ENCODE assay signal across 16 cellular contexts in the genomic region with DNA sequence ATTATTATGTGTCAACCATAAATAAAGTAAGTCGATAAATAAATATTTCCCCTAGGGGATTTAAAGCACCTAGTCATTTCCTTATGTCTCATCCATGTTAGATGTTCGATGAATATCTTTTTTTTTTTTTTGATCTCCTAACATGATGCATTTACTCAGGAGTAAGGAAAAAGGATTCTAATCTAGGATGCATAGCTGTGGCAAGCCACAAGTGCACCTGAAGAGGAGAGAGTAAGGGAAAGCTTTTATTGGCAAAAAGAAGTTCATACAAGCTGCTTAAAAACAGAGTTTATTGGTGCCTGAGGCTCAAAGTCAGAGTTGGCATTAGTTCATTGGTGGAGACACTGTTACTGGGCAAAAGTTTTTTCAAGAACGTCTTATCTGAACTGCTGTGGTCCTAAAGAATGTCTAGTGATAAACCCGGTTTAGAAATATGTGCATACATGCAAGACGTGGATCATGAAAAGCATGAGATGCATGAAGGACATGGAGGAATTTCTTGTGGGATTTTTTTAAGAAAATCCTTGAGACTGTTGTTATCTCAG. TPM values are rescaled to one million over a fixed set of nuclear protein-coding genes. Genes with fewer than 3 reads are reported as not detected.
DNase-seq lines count a peak whose midpoint lies in the region; ATAC-seq, FAIRE-seq and TF ChIP-seq lines count a peak whose summit lies in the region.
"Had no signal": no experiment of that assay in that cellular context is flagged by ENCODE, and none has a peak within 500 bp of the region (broad histone marks: within the 10 kb centered on the region; RNA-seq: fewer than 3 reads in every experiment).

No MANE protein-coding gene starts in this region.

- H3K4me3 Mint-ChIP-seq in stimulated activated effector memory CD8-positive, alpha-beta T cell treated with anti-CD3 and anti-CD28 coated beads, Interleukin-12 subunit alpha, Interleukin-12 subunit beta, amount 100 ng/mL, for 72 hours, result no peak overlapping the region
- H3K4me3 Mint-ChIP-seq: CD8-positive, alpha-beta memory T cell had no signal

- H3K36me3 Mint-ChIP-seq in stimulated activated effector memory CD8-positive, alpha-beta T cell treated with anti-CD3 and anti-CD28 coated beads, Interleukin-12 subunit alpha, Interleukin-12 subunit beta, amount 100 ng/mL, for 72 hours, result no peaks in the 10 kb centered on the region

- FAIRE-seq in keratinocyte (lab: Jason Lieb, UNC), result no peak
- FAIRE-seq: HepG2 had no signal

- no peak overlapping the region for H3K27ac Mint-ChIP-seq in stimulated activated effector memory CD8-positive, alpha-beta T cell treated with anti-CD3 and anti-CD28 coated beads, Interleukin-12 subunit alpha, Interleukin-12 subunit beta, amount 100 ng/mL, for 72 hours

- dilution Hi-C loops in keratinocyte (cut with MboI; ENCODE audit: extremely low pct_ligation_motif_present, low sequenced_read_pairs), result no loop called here

- no peaks in the 10 kb centered on the region for H3K36me3 ChIP-seq in keratinocyte (ENCODE audit: control insufficient read depth in 2 of 2, extremely low read depth in 1 of 2, insufficient read depth in 2 of 2, low read length in 2 of 2)

- peaks cover 4% of the 10 kb centered on the region for H3K9me3 Mint-ChIP-seq in stimulated activated effector memory CD8-positive, alpha-beta T cell treated with anti-CD3 and anti-CD28 coated beads, Interleukin-12 subunit alpha, Interleukin-12 subunit beta, amount 100 ng/mL, for 72 hours

- H3K27me3 ChIP-seq in keratinocyte (ENCODE audit: control insufficient read depth, extremely low read depth, insufficient read depth, low read length), result no peaks in the 10 kb centered on the region

- no peak overlapping the region for H2AFZ ChIP-seq in keratinocyte (ENCODE audit: control insufficient read depth, low read length)

- H3K27ac ChIP-seq in epithelial cell of prostate, result peak overlapping the region; percentile 39
- H3K27ac ChIP-seq in keratinocyte (ENCODE audit: control insufficient read depth, insufficient read depth, low read length), result peak overlapping the region; percentile 3

- H3K9me3 ChIP-seq in keratinocyte (ENCODE audit: control insufficient read depth, low read depth, low read length), result no peaks in the 10 kb centered on the region

- no peak overlapping the region for H3K9ac ChIP-seq in keratinocyte (ENCODE audit: control insufficient read depth, extremely low read depth, insufficient read depth, low read length)

- DNase-seq in HCEC 1CT (peak; percentile 22), amniotic epithelial cell (ENCODE audit: low read depth) (peak; percentile 100), epithelial cell of prostate (ENCODE audit: low read depth, low spot score) (peak; percentile 29), keratinocyte (ENCODE audit: low read depth, low spot score) (peak; percentile 33), KG1 (lab: John Stamatoyannopoulos, UW) (no peak), NCI-H1930 (lab: John Stamatoyannopoulos, UW) (no peak), kidney tubule cell (ENCODE audit: low spot score) (no peak)
- DNase-seq in stimulated activated effector memory CD8-positive, alpha-beta T cell treated with anti-CD3 and anti-CD28 coated beads, Interleukin-12 subunit alpha, Interleukin-12 subunit beta, amount 100 ng/mL, for 72 hours (ENCODE audit: low spot score in 2 of 2), result no peak
- DNase-seq: CD8-positive, alpha-beta memory T cell; DMS 273 treated with DMSO at 0.1 percent for 48 hours; Karpas-422; NCI-H1417; NCI-H2029 treated with DMSO at 0.1 percent for 48 hours; NCI-H524; SIG-M5 had no signal

- TF ChIP-seq CTCF in keratinocyte (optimal IDR thresholded peaks at IDR 0.05 in 1 of 3, IDR thresholded peaks at IDR 0.05 in 1 of 3, conservative IDR thresholded peaks at IDR 0.05 in 1 of 3; ENCODE audit: extremely low read depth in 1 of 3, insufficient read depth in 2 of 3, low read length in 3 of 3), result no peak

- H3K4me3 ChIP-seq in keratinocyte (ENCODE audit: control insufficient read depth in 2 of 3, extremely low read depth in 1 of 3, insufficient read depth in 2 of 3, low read depth in 1 of 3, low read length in 3 of 3), result no peak overlapping the region

- ATAC-seq in stimulated activated effector memory CD8-positive, alpha-beta T cell treated with anti-CD3 and anti-CD28 coated beads, Interleukin-12 subunit alpha, Interleukin-12 subunit beta, amount 100 ng/mL, for 72 hours, result no peak
- ATAC-seq: HepG2 had no signal

- no peaks in the 10 kb centered on the region for H3K4me1 Mint-ChIP-seq in stimulated activated effector memory CD8-positive, alpha-beta T cell treated with anti-CD3 and anti-CD28 coated beads, Interleukin-12 subunit alpha, Interleukin-12 subunit beta, amount 100 ng/mL, for 72 hours
- H3K4me1 Mint-ChIP-seq: CD8-positive, alpha-beta memory T cell had no signal

- peaks cover 7% of the 10 kb centered on the region for H3K4me1 ChIP-seq in keratinocyte (ENCODE audit: control insufficient read depth, extremely low read depth, insufficient read depth, low read length)

- no peaks in the 10 kb centered on the region for H4K20me1 ChIP-seq in keratinocyte (ENCODE audit: control insufficient read depth, extremely low read depth, insufficient read depth, low read length)

- H3K79me2 ChIP-seq in keratinocyte (ENCODE audit: control insufficient read depth, insufficient read depth, low read length), result no peaks in the 10 kb centered on the region

- H3K9me1 ChIP-seq in keratinocyte (ENCODE audit: control insufficient read depth, extremely low read depth, insufficient read depth, low read length), result no peaks in the 10 kb centered on the region

- H3K4me2 ChIP-seq in keratinocyte (ENCODE audit: control insufficient read depth, extremely low read depth, insufficient read depth, low read depth, low read length), result no peak overlapping the region

RNA-seq across cellular contexts. Expression of a gene that starts 51.7 kb away (rescaled TPM):
- polyA plus RNA-seq in keratinocyte, result 1.4 to 2.9 TPM (median 2.3 TPM) in 3 replicates
- 4.4 TPM for polyA plus RNA-seq in keratinocyte (2011; ENCODE audit: low read depth)
- polyA plus RNA-seq in keratinocyte (2011; cell fraction: cytosol; rRNA removed), result 1.4 and 2.7 TPM in 2 replicates
- 3.6 and 4.6 TPM in 2 replicates for polyA plus RNA-seq in keratinocyte (2011; cell fraction: nucleus; rRNA removed)
- 1.6 and 2.5 TPM in 2 replicates for polyA plus RNA-seq in keratinocyte (2012; ENCODE audit: low replicate concordance)
- 1.7 to 3.4 TPM in 2 of 3 replicates, not detected in the other for polyA minus RNA-seq in keratinocyte
- polyA minus RNA-seq in keratinocyte (2011; cell fraction: cytosol; rRNA and poly(A)+ RNA removed), result 2.9 TPM
- 2.2 and 5.1 TPM in 2 replicates for polyA minus RNA-seq in keratinocyte (2011; cell fraction: nucleus; rRNA and poly(A)+ RNA removed)

RNA-seq across cellular contexts. Expression of a gene that starts 51.9 kb away (rescaled TPM):
- 17.3 to 34.5 TPM (median 22.2 TPM) in 3 replicates for polyA plus RNA-seq in keratinocyte
- polyA plus RNA-seq in keratinocyte (2011; ENCODE audit: low read depth), result 10.7 TPM
- polyA plus RNA-seq in keratinocyte (2011; cell fraction: cytosol; rRNA removed), result 14.9 and 22.5 TPM in 2 replicates
- polyA plus RNA-seq in keratinocyte (2011; cell fraction: nucleus; rRNA removed), result 20.5 and 29.4 TPM in 2 replicates
- 9.5 and 10.1 TPM in 2 replicates for polyA plus RNA-seq in keratinocyte (2012; ENCODE audit: low replicate concordance)
- polyA minus RNA-seq in keratinocyte, result 28.8 to 41.3 TPM (median 37.9 TPM) in 3 replicates
- 18.4 TPM for polyA minus RNA-seq in keratinocyte (2011; cell fraction: cytosol; rRNA and poly(A)+ RNA removed)
- 20.4 and 45.8 TPM in 2 replicates for polyA minus RNA-seq in keratinocyte (2011; cell fraction: nucleus; rRNA and poly(A)+ RNA removed)

Comparison
In these comparisons a context has a peak if more than half of its experiments do, and no peak if none do; other contexts are left out.
1. DNase-seq: peak in HCEC 1CT (single experiment), amniotic epithelial cell (single experiment), epithelial cell of prostate (single experiment) and keratinocyte (single experiment); none in KG1 (single experiment), stimulated activated effector memory CD8-positive, alpha-beta T cell treated with anti-CD3 and anti-CD28 coated beads, Interleukin-12 subunit alpha, Interleukin-12 subunit beta, amount 100 ng/mL, for 72 hours (0 of 2), NCI-H1930 (0 of 2) and kidney tubule cell (single experiment).